ENCODE assay signal across 8 cellular contexts in the genomic region with DNA sequence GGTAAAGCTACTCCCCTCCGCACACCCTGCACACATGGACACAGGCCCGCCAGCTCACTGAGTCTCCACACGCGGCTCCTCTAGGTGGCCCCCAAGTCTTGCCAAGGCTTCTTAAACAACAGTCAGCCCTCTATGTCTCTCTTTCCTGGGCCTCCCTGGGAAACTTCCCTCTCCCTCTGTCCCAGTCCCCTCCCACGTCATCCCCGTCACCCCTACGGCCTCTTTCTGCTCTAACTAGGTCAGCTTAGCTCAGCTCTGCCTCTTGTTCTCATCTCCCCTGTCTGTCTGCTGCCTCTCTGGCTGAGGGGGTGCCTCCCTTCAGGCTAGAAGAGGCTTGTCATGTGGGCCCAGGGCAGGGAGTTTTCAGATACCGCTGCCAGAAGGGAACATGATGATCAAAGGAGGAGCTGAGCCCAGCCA. TPM values are rescaled to one million over a fixed set of nuclear protein-coding genes. Genes with fewer than 3 reads are reported as not detected.
DNase-seq lines count a peak whose midpoint lies in the region; ATAC-seq and TF ChIP-seq lines count a peak whose summit lies in the region.

No MANE protein-coding gene starts in this region.

- no peak overlapping the region for H2AK5ac ChIP-seq in neuronal stem cell (ENCODE audit: low read depth, low read length)

- TF ChIP-seq CTCF in WTC11 (IDR thresholded peaks at IDR 0.05) (no peak), esophagus muscularis mucosa (IDR thresholded peaks at IDR 0.05) (peak in 2 of 3 experiments; percentile 32 to 44)

- H3K79me1 ChIP-seq in neuronal stem cell (ENCODE audit: low read depth, low read length) = no peaks in the 10 kb centered on the region

- H2BK120ac ChIP-seq in neuronal stem cell (ENCODE audit: low read depth, low read length) = no peak overlapping the region

- H4K91ac ChIP-seq in neuronal stem cell (ENCODE audit: low read depth, low read length, poor library complexity) = no peak overlapping the region

- H3K36me3 Mint-ChIP-seq in CD4-positive, CD25-positive, alpha-beta regulatory T cell = peaks cover 60% of the 10 kb centered on the region
- H3K36me3 Mint-ChIP-seq in WTC11 = peaks cover 23% of the 10 kb centered on the region

- H3K18ac ChIP-seq in neuronal stem cell (ENCODE audit: low read length) = no peak overlapping the region

- H3K9me3 ChIP-seq in CD4-positive, CD25-positive, alpha-beta regulatory T cell (ENCODE audit: control insufficient read depth in 2 of 2, low read length in 2 of 2) = no peaks in the 10 kb centered on the region
- H3K9me3 ChIP-seq in esophagus muscularis mucosa = no peaks in the 10 kb centered on the region
- H3K9me3 ChIP-seq in neuronal stem cell (replicated peaks in 1 of 2; ENCODE audit: control insufficient read depth in 2 of 2, insufficient read depth in 1 of 2, low read depth in 1 of 2, low read length in 2 of 2) = no peaks in the 10 kb centered on the region

- H3K27ac Mint-ChIP-seq in CD4-positive, CD25-positive, alpha-beta regulatory T cell = peak overlapping the region in 2 of 3 donors; percentile 80 to 83
- no peak overlapping the region for H3K27ac Mint-ChIP-seq in WTC11

- H3K4me1 ChIP-seq in CD4-positive, CD25-positive, alpha-beta regulatory T cell (ENCODE audit: control insufficient read depth, insufficient read depth, low read length, poor library complexity, severe bottlenecking) = peaks cover 25% of the 10 kb centered on the region
- peaks cover 0 to 17% (median 10%) of the 10 kb centered on the region in 4 donors for H3K4me1 ChIP-seq in esophagus muscularis mucosa
- H3K4me1 ChIP-seq in neuronal stem cell (ENCODE audit: control insufficient read depth in 2 of 2, insufficient read depth in 1 of 2, low read depth in 1 of 2, low read length in 2 of 2) = peaks cover 0 to 6% of the 10 kb centered on the region in 2 donors

- H2BK12ac ChIP-seq in neuronal stem cell (ENCODE audit: low read length) = no peak overlapping the region

- no peak overlapping the region for H3K14ac ChIP-seq in neuronal stem cell (ENCODE audit: low read length)

- H3K4me2 ChIP-seq in neuronal stem cell (ENCODE audit: insufficient read depth, low read length, poor library complexity, severe bottlenecking) = no peak overlapping the region

- H3K9me3 Mint-ChIP-seq in CD4-positive, CD25-positive, alpha-beta regulatory T cell = no peaks in the 10 kb centered on the region
- no peaks in the 10 kb centered on the region for H3K9me3 Mint-ChIP-seq in WTC11

- WGBS in esophagus muscularis mucosa = 40% methylated on average over 8 of the region's 8 CpGs
- no CpG with 5 or more reads among the region's 8 CpGs for WGBS in neuronal stem cell (ENCODE audit: extremely low coverage in 2 of 2, insufficient read length in 2 of 2, insufficient replicate concordance in 1 of 2), 2 donors

- intact Hi-C loops in esophagus muscularis mucosa (cut with DNase I) = loop anchor here (2.0 to 5.0 kb wide), 2 partner anchors 38 to 77 kb away; a partner anchor contains a TSS

- H2AFZ ChIP-seq in neuronal stem cell (ENCODE audit: low read length) = no peak overlapping the region

- no peaks in the 10 kb centered on the region for H3K27me3 Mint-ChIP-seq in CD4-positive, CD25-positive, alpha-beta regulatory T cell
- H3K27me3 Mint-ChIP-seq in WTC11 (ENCODE audit: low read depth) = no peaks in the 10 kb centered on the region

- H3K4me3 Mint-ChIP-seq in CD4-positive, CD25-positive, alpha-beta regulatory T cell = peak overlapping the region in 1 of 4 donors; percentile 39
- H3K4me3 Mint-ChIP-seq in WTC11 = no peak overlapping the region

- peaks cover 16 to 52% (median 25%) of the 10 kb centered on the region in 4 donors for H3K4me1 Mint-ChIP-seq in CD4-positive, CD25-positive, alpha-beta regulatory T cell
- peaks cover 19% of the 10 kb centered on the region for H3K4me1 Mint-ChIP-seq in WTC11

- no peak overlapping the region for H2BK5ac ChIP-seq in neuronal stem cell (ENCODE audit: low read length)

- H3K27me3 ChIP-seq in CD4-positive, CD25-positive, alpha-beta regulatory T cell (ENCODE audit: control insufficient read depth, insufficient read depth, low read length) = no peaks in the 10 kb centered on the region
- H3K27me3 ChIP-seq in esophagus muscularis mucosa = peaks cover 0 to 3% (median 0%) of the 10 kb centered on the region in 4 donors
- no peaks in the 10 kb centered on the region for H3K27me3 ChIP-seq in neuronal stem cell (ENCODE audit: control insufficient read depth in 3 of 3, insufficient read depth in 3 of 3, low read depth in 1 of 3, low read length in 3 of 3)

- no peak overlapping the region for H3K23ac ChIP-seq in neuronal stem cell (ENCODE audit: low read depth, low read length, poor library complexity)

- no peak overlapping the region for H3K9ac ChIP-seq in neuronal stem cell (ENCODE audit: low read depth, low read length, poor library complexity)

- no peak for TF ChIP-seq EP300 in esophagus muscularis mucosa (IDR thresholded peaks at IDR 0.05)

- peak in 1 of 3 donors; percentile 24 for DNase-seq in CD4-positive, CD25-positive, alpha-beta regulatory T cell
- DNase-seq in WTC11 (ENCODE audit: low spot score) (no peak), esophagus muscularis mucosa (ENCODE audit: extremely low spot score) (no peak), neuronal stem cell (ENCODE audit: low spot score) (peak; percentile 1), DMS53 (lab: John Stamatoyannopoulos, UW) (no peak), HK-2 (ENCODE audit: unreplicated experiment) (no peak), NCI-H2171 (lab: John Stamatoyannopoulos, UW) (no peak)

- H2BK15ac ChIP-seq in neuronal stem cell (ENCODE audit: low read length) = no peak overlapping the region

- CTCF ChIA-PET in WTC11 (lab: Charles Lee) = interaction anchor here (0.9 to 1.7 kb wide), 3 partner anchors 40 to 75 kb away, joined by 4 to 16 read pairs (median 7); no protein-coding TSS in a partner anchor

- POLR2A ChIA-PET in WTC11 (lab: Charles Lee) = interaction anchor here (1.0 kb wide), 1 partner anchor 39 kb away, joined by 3 read pairs; a partner anchor contains a TSS

- peaks cover 53% of the 10 kb centered on the region for H3K36me3 ChIP-seq in CD4-positive, CD25-positive, alpha-beta regulatory T cell (ENCODE audit: control insufficient read depth, insufficient read depth, low read length)
- H3K36me3 ChIP-seq in esophagus muscularis mucosa (peaks cover 0 to 21% (median 10%) of the 10 kb centered on the region in 4 donors), neuronal stem cell (replicated peaks in 1 of 2; ENCODE audit: control insufficient read depth in 2 of 2, insufficient read depth in 2 of 2, low read length in 2 of 2) (peaks cover 0 to 11% of the 10 kb centered on the region in 2 donors)

- H4K8ac ChIP-seq in neuronal stem cell (ENCODE audit: low read depth, low read length) = no peak overlapping the region

- no peak for ATAC-seq in CD4-positive, CD25-positive, alpha-beta regulatory T cell (ENCODE audit: low read depth in 2 of 2)
- ATAC-seq in WTC11 (peak; percentile 71), HG03135 (IDR thresholded peaks at IDR 0.05; ENCODE audit: unreplicated experiment) (no peak)

- TF ChIP-seq POLR2A in esophagus muscularis mucosa (IDR thresholded peaks at IDR 0.05; ENCODE audit: low read depth) = no peak

- H3K27ac ChIP-seq in CD4-positive, CD25-positive, alpha-beta regulatory T cell (ENCODE audit: insufficient read depth, low read length, poor library complexity, severe bottlenecking) = no peak overlapping the region
- H3K27ac ChIP-seq in esophagus muscularis mucosa (replicated peaks in 1 of 4) (peak overlapping the region; percentile 48 to 74 (median 54)), neuronal stem cell (replicated peaks; ENCODE audit: low read length) (peak overlapping the region; percentile 54)

- no peak overlapping the region for H3K4me3 ChIP-seq in CD4-positive, CD25-positive, alpha-beta regulatory T cell (ENCODE audit: low read depth, low read length)
- H3K4me3 ChIP-seq in esophagus muscularis mucosa (no peak overlapping the region), neuronal stem cell (ENCODE audit: low read length in 2 of 2) (no peak overlapping the region)

- no peak overlapping the region for H3K4ac ChIP-seq in neuronal stem cell (ENCODE audit: low read length)

TF ChIP-seq in WTC11, 78 proteins besides CTCF, POLR2A, EP300 and RAD21:
- TF ChIP-seq TEAD4 (CRISPR knock-in tag; IDR thresholded peaks at IDR 0.05) (no peak), CREM (CRISPR knock-in tag; IDR thresholded peaks at IDR 0.05) (no peak), RELA (CRISPR knock-in tag; IDR thresholded peaks at IDR 0.05; ENCODE audit: borderline replicate concordance) (no peak), TP53 (CRISPR knock-in tag; IDR thresholded peaks at IDR 0.05) (no peak)
- TF ChIP-seq, protein P1, sequence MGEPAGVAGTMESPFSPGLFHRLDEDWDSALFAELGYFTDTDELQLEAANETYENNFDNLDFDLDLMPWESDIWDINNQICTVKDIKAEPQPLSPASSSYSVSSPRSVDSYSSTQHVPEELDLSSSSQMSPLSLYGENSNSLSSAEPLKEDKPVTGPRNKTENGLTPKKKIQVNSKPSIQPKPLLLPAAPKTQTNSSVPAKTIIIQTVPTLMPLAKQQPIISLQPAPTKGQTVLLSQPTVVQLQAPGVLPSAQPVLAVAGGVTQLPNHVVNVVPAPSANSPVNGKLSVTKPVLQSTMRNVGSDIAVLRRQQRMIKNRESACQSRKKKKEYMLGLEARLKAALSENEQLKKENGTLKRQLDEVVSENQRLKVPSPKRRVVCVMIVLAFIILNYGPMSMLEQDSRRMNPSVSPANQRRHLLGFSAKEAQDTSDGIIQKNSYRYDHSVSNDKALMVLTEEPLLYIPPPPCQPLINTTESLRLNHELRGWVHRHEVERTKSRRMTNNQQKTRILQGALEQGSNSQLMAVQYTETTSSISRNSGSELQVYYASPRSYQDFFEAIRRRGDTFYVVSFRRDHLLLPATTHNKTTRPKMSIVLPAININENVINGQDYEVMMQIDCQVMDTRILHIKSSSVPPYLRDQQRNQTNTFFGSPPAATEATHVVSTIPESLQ (CRISPR knock-in tag; IDR thresholded peaks at IDR 0.05) = no peak

RNA-seq across cellular contexts. Expression of a gene that starts 38.8 kb away (rescaled TPM):
- 290 TPM for total RNA-seq in CD4-positive, CD25-positive, alpha-beta regulatory T cell
- polyA plus RNA-seq in CD4-positive, CD25-positive, alpha-beta regulatory T cell = 100 to 1,000 TPM; 144 to 201 (median 191) TPM
- 52.1 to 62.9 TPM (median 53.6 TPM) in 3 replicates for total RNA-seq in WTC11 (2021)
- total RNA-seq in esophagus muscularis mucosa = 10 to 100 TPM; 51.5 to 67.2 (median 60.5) TPM
- polyA plus RNA-seq in neuronal stem cell (2013, experiment 1 of 2) = 24.3 TPM
- 25.3 TPM for polyA plus RNA-seq in neuronal stem cell (2013, experiment 2 of 2)

RNA-seq across cellular contexts. Expression of a gene that starts 47.9 kb away (rescaled TPM):
- total RNA-seq in CD4-positive, CD25-positive, alpha-beta regulatory T cell = 14.1 TPM
- 1 to 10 TPM; 3.4 to 6.9 (median 6.2) TPM for polyA plus RNA-seq in CD4-positive, CD25-positive, alpha-beta regulatory T cell
- total RNA-seq in WTC11 (2021) = 13.0 to 15.0 TPM (median 13.6 TPM) in 3 replicates
- total RNA-seq in esophagus muscularis mucosa = 1 to 10 TPM; 3.3 to 6.7 (median 5.3) TPM
- polyA plus RNA-seq in neuronal stem cell (2013, experiment 1 of 2) = 8.6 TPM
- polyA plus RNA-seq in neuronal stem cell (2013, experiment 2 of 2) = 8.8 TPM
